Comparison of ENCODE assay signal across 8 cellular contexts in the genomic region with DNA sequence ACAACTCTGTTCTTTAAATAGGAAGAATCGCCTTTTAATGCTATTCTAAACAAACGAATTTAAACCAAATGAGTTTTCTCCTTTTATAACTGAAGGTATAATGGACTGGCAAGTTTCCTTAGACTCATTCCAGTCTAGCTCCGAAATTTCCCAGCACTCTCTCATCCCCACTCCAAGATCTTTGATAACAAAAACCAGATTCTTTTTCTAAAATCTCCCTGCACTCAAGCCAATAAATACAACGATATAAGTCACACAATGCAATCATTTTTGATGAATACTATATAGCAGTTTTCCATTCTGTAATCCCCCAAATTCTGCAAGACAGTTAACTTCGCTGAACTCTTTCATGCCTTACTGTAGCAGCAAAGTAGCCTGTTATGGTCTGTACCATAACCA. TPM values are rescaled to one million over a fixed set of nuclear protein-coding genes. Genes with fewer than 3 reads are reported as not detected.
DNase-seq lines count a peak whose midpoint lies in the region; ATAC-seq and TF ChIP-seq lines count a peak whose summit lies in the region.

No MANE protein-coding gene starts in this region.

- H3K27me3 ChIP-seq in foreskin keratinocyte, result no peaks in the 10 kb centered on the region

- peaks cover 24% of the 10 kb centered on the region for H3K36me3 Mint-ChIP-seq in T-cell

- DNase-seq in T-cell, result no peak
- DNase-seq in foreskin keratinocyte, result no peak
- no peak for DNase-seq in skeletal muscle cell (ENCODE audit: low read depth)
- no peak for DNase-seq in HuH-7 (ENCODE audit: low spot score)
- DNase-seq in germinal center (ENCODE audit: low spot score), result no peak

- H3K27ac Mint-ChIP-seq in T-cell, result peak overlapping the region; percentile 79 to 96

- H3K4me1 Mint-ChIP-seq in T-cell, result peaks cover 55 to 64% (median 56%) of the 10 kb centered on the region in 3 donors

- CTCF ChIA-PET in T-cell (lab: Charles Lee), result no interaction called here

- H3K4me3 ChIP-seq in GM12875 (ENCODE audit: low read depth, low read length), result peak overlapping the region; percentile 96
- H3K4me3 ChIP-seq in skeletal muscle cell (ENCODE audit: low read depth, low read length), result peak overlapping the region; percentile 86

- no peaks in the 10 kb centered on the region for H3K27me3 Mint-ChIP-seq in T-cell

- H3K4me1 ChIP-seq in foreskin keratinocyte, result peaks cover 5% of the 10 kb centered on the region

- H3K4me3 Mint-ChIP-seq in T-cell, result peak overlapping the region; percentile 94 to 99 (median 98)

- H3K27ac ChIP-seq in foreskin keratinocyte, result peak overlapping the region; percentile 86

- TF ChIP-seq CTCF in GM12875 (IDR thresholded peaks at IDR 0.05; ENCODE audit: borderline replicate concordance, insufficient read depth, low read depth, low read length), result no peak
- TF ChIP-seq CTCF in foreskin keratinocyte (conservative IDR thresholded peaks at IDR 0.05), result no peak

- ATAC-seq in T-cell (replicated peaks in 1 of 4), result no peak
- no peak for ATAC-seq in foreskin keratinocyte
- no peak for ATAC-seq in HG02884 (IDR thresholded peaks at IDR 0.05; ENCODE audit: unreplicated experiment)
- ATAC-seq in HG03469 (IDR thresholded peaks at IDR 0.05; ENCODE audit: unreplicated experiment), result no peak

- H3K9me3 Mint-ChIP-seq in T-cell, result no peaks in the 10 kb centered on the region

- POLR2A ChIA-PET in T-cell (lab: Charles Lee), result interaction anchor here in 1 of 2 donors (0.6 kb wide), 1 partner anchor 250 kb away, joined by 10 read pairs; no protein-coding TSS in a partner anchor

RNA-seq across cellular contexts. Expression of a gene that starts 1.9 kb away (rescaled TPM):
- total RNA-seq in T-cell (100 to 1,000 TPM; 232 to 364 (median 244) TPM), foreskin keratinocyte (56.9 and 70.1 TPM in 2 replicates)
- 18.7 and 20.3 TPM in 2 replicates for polyA plus RNA-seq in foreskin keratinocyte

RNA-seq across cellular contexts. Expression of a gene that starts 27.2 kb away (rescaled TPM):
- total RNA-seq in T-cell (1 to 10 TPM; 2.0 to 3.4 (median 3.1) TPM), foreskin keratinocyte (0.42 and 0.44 TPM in 2 replicates)
- polyA plus RNA-seq in foreskin keratinocyte, result 0.37 and 0.45 TPM in 2 replicates

RNA-seq across cellular contexts. Expression of a gene that starts 33.1 kb away (rescaled TPM):
- total RNA-seq in T-cell, result 10 to 100 TPM; 13.1 to 29.7 (median 26.0) TPM
- 126 and 136 TPM in 2 replicates for total RNA-seq in foreskin keratinocyte
- polyA plus RNA-seq in foreskin keratinocyte, result 185 and 194 TPM in 2 replicates

RNA-seq across cellular contexts. Expression of a gene that starts 40.5 kb away (rescaled TPM):
- total RNA-seq in T-cell (not detected), foreskin keratinocyte (not detected in 2 replicates)
- not detected in 2 replicates for polyA plus RNA-seq in foreskin keratinocyte
